5 cellular contexts compared by ENCODE assay signal in genomic region chr1:52182328-52182727, GRCh38. TPM values are rescaled to one million over a fixed set of nuclear protein-coding genes. Genes with fewer than 3 reads are reported as not detected.
DNase-seq lines count a peak whose midpoint lies in the region; ATAC-seq, FAIRE-seq and TF ChIP-seq lines count a peak whose summit lies in the region.
"Not testable (repeated sequence)": the region's sequence is repeated elsewhere in the genome, so short reads cannot be mapped to it uniquely, and the experiment has no call there.
"Had no signal": no experiment of that assay in that cellular context is flagged by ENCODE, and none has a peak within 500 bp of the region (broad histone marks: within the 10 kb centered on the region; RNA-seq: fewer than 3 reads in every experiment).

No MANE protein-coding gene starts in this region.

- peaks cover 27% of the 10 kb centered on the region for H3K4me1 Mint-ChIP-seq in neural crest cell

- H3K27me3 Mint-ChIP-seq in neural crest cell (ENCODE audit: low read depth), result not testable (repeated sequence)

- not testable (repeated sequence) for H3K9ac ChIP-seq in K562 (ENCODE audit: insufficient read depth in 1 of 2, low read depth in 2 of 2, low read length in 2 of 2); HepG2 (ENCODE audit: insufficient read depth, low read depth, low read length)

- H3K27ac ChIP-seq in K562 (ENCODE audit: extremely low read depth, low read depth, low read length), result peak overlapping the region; percentile 42; the same call in 1 of the 3 replicates
- not testable (repeated sequence) for H3K27ac ChIP-seq in HepG2 (ENCODE audit: extremely low read length, insufficient read depth, low read length)
- peak overlapping the region in 2 of 3 donors; percentile 4 to 10 for H3K27ac ChIP-seq in thyroid gland

- not testable (repeated sequence) for TF ChIP-seq POLR2A in K562 (conservative IDR thresholded peaks at IDR 0.05); HepG2 (IDR thresholded peaks at IDR 0.05; ENCODE audit: insufficient read depth in 1 of 2, low read depth in 2 of 2, low read length in 2 of 2); thyroid gland (IDR thresholded peaks at IDR 0.05)

- FAIRE-seq in K562 (lab: Jason Lieb, UNC); HepG2 (lab: Jason Lieb, UNC): not testable (repeated sequence)

- H3K4me1 ChIP-seq in K562 (replicated peaks in 1 of 2; ENCODE audit: control insufficient read depth in 2 of 2, insufficient read depth in 2 of 2, low read length in 2 of 2), result not testable (repeated sequence)
- H3K4me1 ChIP-seq in HepG2 (ENCODE audit: insufficient read depth, low read length), result peaks cover 22% of the 10 kb centered on the region
- peaks cover 22 to 29% of the 10 kb centered on the region in 2 donors for H3K4me1 ChIP-seq in thyroid gland

- not testable (repeated sequence) for BruUV-seq in K562 (replicated peaks; lab: Mats Ljungman, UMichigan); HepG2 (replicated peaks; lab: Mats Ljungman, UMichigan)

- not testable (repeated sequence) for H3K9me1 ChIP-seq in K562 (ENCODE audit: control insufficient read depth, insufficient read depth, low read length)

- not testable (repeated sequence) for ATAC-seq in K562, HepG2

- not testable (repeated sequence) for TF ChIP-seq EP300 in K562 (IDR thresholded peaks at IDR 0.05; ENCODE audit: low read length); HepG2 (IDR thresholded peaks at IDR 0.05; ENCODE audit: low read depth in 2 of 2, low read length in 2 of 2); HepG2 (CRISPR knock-in tag; IDR thresholded peaks at IDR 0.05; ENCODE audit: borderline replicate concordance)

- H3K36me3 Mint-ChIP-seq in neural crest cell (ENCODE audit: low read depth), result peaks cover 31% of the 10 kb centered on the region

- in situ Hi-C loops in K562 (cut with MboI); HepG2 (cut with HindIII; ENCODE audit: extremely low pct_ligation_motif_present, low pct_unique_long_range_greater_than_20kb): not testable (repeated sequence)

- not testable (repeated sequence) for H3K36me3 ChIP-seq in K562 (ENCODE audit: control insufficient read depth, insufficient read depth, low read length); HepG2 (replicated peaks in 1 of 2; ENCODE audit: control insufficient read depth in 1 of 2, insufficient read depth in 2 of 2, low read length in 2 of 2); thyroid gland

- H3K79me2 ChIP-seq in K562 (ENCODE audit: control insufficient read depth, insufficient read depth, low read length); HepG2 (ENCODE audit: insufficient read depth, low read length): not testable (repeated sequence)

- H3K27me3 ChIP-seq in K562 (ENCODE audit: control insufficient read depth in 2 of 2, insufficient read depth in 2 of 2, low read length in 2 of 2); HepG2 (ENCODE audit: control insufficient read depth in 1 of 2, insufficient read depth in 2 of 2, low read length in 2 of 2); thyroid gland: not testable (repeated sequence)

- CTCF ChIA-PET in K562 (lab: Yijun Ruan, JAX; ENCODE audit: low intra/inter-chr PET ratio); HepG2 (lab: Yijun Ruan, JAX; ENCODE audit: low intra/inter-chr PET ratio, low total read pairs): not testable (repeated sequence)

- H3K9me3 ChIP-seq in K562 (replicated peaks; ENCODE audit: control insufficient read depth, insufficient read depth, low read depth, low read length); HepG2 (ENCODE audit: low read length); thyroid gland: not testable (repeated sequence)

- peaks cover 20% of the 10 kb centered on the region for H3K9me3 Mint-ChIP-seq in neural crest cell

- intact Hi-C loops in K562 (cut with micrococcal nuclease); HepG2 (cut with micrococcal nuclease; ENCODE audit: unreplicated experiment); thyroid gland (cut with DNase I): not testable (repeated sequence)

- TF ChIP-seq RAD21 in K562 (CRISPR knock-in tag; conservative IDR thresholded peaks at IDR 0.05 in 1 of 2, IDR thresholded peaks at IDR 0.05 in 1 of 2); HepG2 (CRISPR knock-in tag; IDR thresholded peaks at IDR 0.05): not testable (repeated sequence)

- H3K4me2 ChIP-seq in K562 (ENCODE audit: insufficient read depth, low read length); HepG2 (ENCODE audit: low read depth, low read length): not testable (repeated sequence)

- not testable (repeated sequence) for DNase-seq in K562 (ENCODE audit: extremely low read depth in 1 of 4, low spot score in 3 of 4); HepG2 (ENCODE audit: low spot score); neural crest cell (ENCODE audit: low read depth, low spot score); thyroid gland

- POLR2A ChIA-PET in K562 (lab: Yijun Ruan, JAX); HepG2 (lab: Yijun Ruan, JAX): not testable (repeated sequence)

- H3K27ac Mint-ChIP-seq in neural crest cell (ENCODE audit: unreplicated experiment), result peak overlapping the region; percentile 80

- WGBS in K562 (ENCODE audit: insufficient coverage, low coverage, missing lambda C conversion rate), result 2% methylated on average over 5 of the region's 5 CpGs
- WGBS in HepG2 (ENCODE audit: low lambda C conversion rate), result 19% methylated on average over 3 of the region's 5 CpGs
- 41 to 43% methylated on average over 3 to 5 of the region's 5 CpGs for WGBS in thyroid gland, 2 donors

- not testable (repeated sequence) for TF ChIP-seq CTCF in K562 (IDR thresholded peaks at IDR 0.05 in 2 of 3, conservative IDR thresholded peaks at IDR 0.05 in 1 of 3; ENCODE audit: insufficient read depth in 2 of 3, low read depth in 1 of 3, low read length in 3 of 3); HepG2 (CRISPR knock-in tag; IDR thresholded peaks at IDR 0.05); neural crest cell (conservative IDR thresholded peaks at IDR 0.05); thyroid gland (IDR thresholded peaks at IDR 0.05)

- not testable (repeated sequence) for H3K4me3 ChIP-seq in K562; HepG2 (replicated peaks in 1 of 3; ENCODE audit: insufficient read depth in 1 of 3, low read depth in 2 of 3, low read length in 3 of 3); thyroid gland (replicated peaks in 1 of 3)

- H4K20me1 ChIP-seq in K562 (replicated peaks; ENCODE audit: control insufficient read depth, insufficient read depth, low read length); HepG2 (ENCODE audit: insufficient read depth, low read length): not testable (repeated sequence)

- H2AFZ ChIP-seq in K562 (ENCODE audit: low read depth, low read length); HepG2 (ENCODE audit: low read length): not testable (repeated sequence)

- H3K4me3 Mint-ChIP-seq in neural crest cell, result not testable (repeated sequence)

RNA-seq across cellular contexts. Expression of gene ZFYVE9, which starts 40.4 kb away (rescaled TPM):
- total RNA-seq in K562 (2011; cell fraction: chromatin; rRNA removed; ENCODE audit: low replicate concordance), result 23.9 and 94.4 TPM in 2 replicates
- total RNA-seq in K562 (2011; cell fraction: nucleolus; rRNA removed), result 13.2 and 17.4 TPM in 2 replicates
- total RNA-seq in K562 (2011; cell fraction: nucleoplasm; rRNA removed), result 24.4 and 24.5 TPM in 2 replicates
- total RNA-seq in K562 (2014; rRNA removed), result 8.9 and 9.4 TPM in 2 replicates
- 14.4 and 16.7 TPM in 2 replicates for total RNA-seq in K562 (2014; rRNA removed; fragmentation: Illumina TruSeq; extraction: Trizol)
- 11.9 and 13.2 TPM in 2 replicates for total RNA-seq in K562 (2015; rRNA removed; fragmentation: Illumina TruSeq; extraction: Trizol)
- total RNA-seq in K562 (2021), result 9.0 and 10.2 TPM in 2 replicates
- 8.1 and 9.1 TPM in 2 replicates for polyA plus RNA-seq in K562 (2011; rRNA removed)
- 2.1 and 4.4 TPM in 2 replicates for polyA plus RNA-seq in K562 (2011; cell fraction: cytosol; rRNA removed)
- polyA plus RNA-seq in K562 (2011; cell fraction: nucleus; rRNA removed), result 5.3 and 7.1 TPM in 2 replicates
- polyA plus RNA-seq in K562 (2012), result 5.6 and 5.7 TPM in 2 replicates
- 8.1 and 8.4 TPM in 2 replicates for polyA plus RNA-seq in K562 (2014; fragmentation: Illumina TruSeq; extraction: Trizol)
- under 1 TPM; 0.52 to 0.84 TPM for polyA plus RNA-seq in K562 (2014; fragmentation: Nextera tagmentation; extraction: Ambion mirVana)
- 5.0 and 5.4 TPM in 2 replicates for polyA plus RNA-seq in K562 (2014; rRNA removed)
- 31.4 and 41.7 TPM in 2 replicates for polyA minus RNA-seq in K562 (2011; rRNA and poly(A)+ RNA removed)
- polyA minus RNA-seq in K562 (2011; cell fraction: cytosol; rRNA and poly(A)+ RNA removed), result 8.6 and 13.1 TPM in 2 replicates
- polyA minus RNA-seq in K562 (2011; cell fraction: nucleus; rRNA and poly(A)+ RNA removed), result 15.1 and 38.3 TPM in 2 replicates
- total RNA-seq in HepG2 (2016; rRNA removed; fragmentation: Illumina TruSeq; extraction: Trizol), result 19.8 and 26.5 TPM in 2 replicates
- total RNA-seq in HepG2 (2016; cell fraction: cytosol; rRNA removed; fragmentation: Illumina TruSeq; extraction: Trizol; ENCODE audit: low read depth), result 3.3 and 4.1 TPM in 2 replicates
- total RNA-seq in HepG2 (2016; cell fraction: insoluble cytoplasmic fraction; rRNA removed; fragmentation: Illumina TruSeq; extraction: Trizol), result 19.0 and 25.7 TPM in 2 replicates
- 13.4 and 14.6 TPM in 2 replicates for total RNA-seq in HepG2 (2016; cell fraction: membrane; rRNA removed; fragmentation: Illumina TruSeq; extraction: Trizol)
- 27.9 and 35.0 TPM in 2 replicates for total RNA-seq in HepG2 (2016; cell fraction: nucleus; rRNA removed; fragmentation: Illumina TruSeq; extraction: Trizol)
- 8.8 and 9.2 TPM in 2 replicates for polyA plus RNA-seq in HepG2 (2011; rRNA removed)
- polyA plus RNA-seq in HepG2 (2011; cell fraction: cytosol; rRNA removed), result 4.6 and 7.0 TPM in 2 replicates
- polyA plus RNA-seq in HepG2 (2011; cell fraction: nucleus; rRNA removed), result 5.3 and 5.9 TPM in 2 replicates
- polyA plus RNA-seq in HepG2 (2012), result 10.4 and 11.2 TPM in 2 replicates
- polyA plus RNA-seq in HepG2 (2016; cell fraction: cytosol; fragmentation: Illumina TruSeq; extraction: Trizol; ENCODE audit: low read depth), result 0.58 and 0.62 TPM in 2 replicates
- 14.8 and 15.6 TPM in 2 replicates for polyA plus RNA-seq in HepG2 (2016; cell fraction: insoluble cytoplasmic fraction; fragmentation: Illumina TruSeq; extraction: Trizol; ENCODE audit: low read depth)
- polyA plus RNA-seq in HepG2 (2016; cell fraction: membrane; fragmentation: Illumina TruSeq; extraction: Trizol; ENCODE audit: low read depth), result 3.3 and 3.5 TPM in 2 replicates
- polyA plus RNA-seq in HepG2 (2016; cell fraction: nucleus; fragmentation: Illumina TruSeq; extraction: Trizol; ENCODE audit: insufficient read depth, low read depth), result 9.2 and 10.0 TPM in 2 replicates
- 16.7 and 18.2 TPM in 2 replicates for polyA minus RNA-seq in HepG2 (2011; rRNA and poly(A)+ RNA removed; ENCODE audit: low replicate concordance)
- polyA minus RNA-seq in HepG2 (2011; cell fraction: cytosol; rRNA and poly(A)+ RNA removed), result 14.9 and 17.9 TPM in 2 replicates
- polyA minus RNA-seq in HepG2 (2011; cell fraction: nucleus; rRNA and poly(A)+ RNA removed), result 61.9 and 62.7 TPM in 2 replicates
- 28.0 and 29.7 TPM in 2 replicates for total RNA-seq in neural crest cell
- total RNA-seq in thyroid gland, result 10 to 100 TPM; 51.1 to 58.8 (median 54.1) TPM
- polyA plus RNA-seq: CD14-positive monocyte had no signal
